Comparison of ENCODE assay signal across 8 cellular contexts in genomic region chr15:91694829-91695205, GRCh38.
A peak's percentile ranks its signal among the peaks of the same experiment; 100 is the strongest.
DNase-seq lines count a peak whose midpoint lies in the region; ATAC-seq and TF ChIP-seq lines count a peak whose summit lies in the region.

No MANE protein-coding gene starts in this region.

- in situ Hi-C loops in GM23248 (cut with MboI): no loop called here
- in situ Hi-C loops in astrocyte of the spinal cord (cut with HindIII; ENCODE audit: low sequenced_read_pairs): no loop called here
- in situ Hi-C loops in brain microvascular endothelial cell (cut with HindIII; ENCODE audit: low pct_ligation_motif_present, low sequenced_read_pairs): no loop called here

- no peaks in the 10 kb centered on the region for H3K79me2 ChIP-seq in GM23248 (ENCODE audit: insufficient read depth)

- H3K4me3 ChIP-seq in GM23248 (peak overlapping the region; percentile 54), astrocyte of the spinal cord (ENCODE audit: low read depth, low read length) (no peak overlapping the region), spleen (no peak overlapping the region), brain microvascular endothelial cell (ENCODE audit: low read depth, low read length) (no peak overlapping the region)

- no peak for TF ChIP-seq POLR2A in spleen (IDR thresholded peaks at IDR 0.05)

- TF ChIP-seq CTCF in astrocyte of the spinal cord (IDR thresholded peaks at IDR 0.05; ENCODE audit: low read depth, low read length) (no peak), spleen (IDR thresholded peaks at IDR 0.05 in 8 of 11, conservative IDR thresholded peaks at IDR 0.05 in 3 of 11) (no peak), brain microvascular endothelial cell (IDR thresholded peaks at IDR 0.05; ENCODE audit: low read depth, low read length, missing control alignments) (no peak)

- peak overlapping the region; percentile 80 for H2AFZ ChIP-seq in GM23248

- ATAC-seq in HG02884 (IDR thresholded peaks at IDR 0.05; ENCODE audit: unreplicated experiment): no peak

- 3 to 4% methylated on average over 4 of the region's 4 CpGs for WGBS in GM23248 (ENCODE audit: low coverage in 1 of 2, low lambda C conversion rate in 2 of 2, missing lambda C conversion rate in 2 of 2), 2 experiments
- 67 to 85% (median 79%) methylated on average over 4 of the region's 4 CpGs for WGBS in spleen, 5 donors

- intact Hi-C loops in spleen (cut with DNase I; ENCODE audit: low total_unique reads): no loop called here

- no peaks in the 10 kb centered on the region for H4K20me1 ChIP-seq in GM23248 (ENCODE audit: insufficient read depth)

- H3K27ac ChIP-seq in GM23248 (peak overlapping the region; percentile 87), spleen (peak overlapping the region in 6 of 8 donors; percentile 44 to 70 (median 62)), brain microvascular endothelial cell (no peak overlapping the region)

- H3K36me3 ChIP-seq in GM23248 (ENCODE audit: low read depth) (no peaks in the 10 kb centered on the region), spleen (no peaks in the 10 kb centered on the region), brain microvascular endothelial cell (replicated peaks) (no peaks in the 10 kb centered on the region)

- peak overlapping the region; percentile 63 for H3K4me2 ChIP-seq in GM23248 (ENCODE audit: unreplicated experiment)

- H3K27me3 ChIP-seq in GM23248 (replicated peaks; ENCODE audit: insufficient read depth) (no peaks in the 10 kb centered on the region), spleen (replicated peaks in 1 of 7) (no peaks in the 10 kb centered on the region), brain microvascular endothelial cell (replicated peaks) (no peaks in the 10 kb centered on the region)

- H3K9ac ChIP-seq in GM23248: peak overlapping the region; percentile 72

- peak; percentile 83 for DNase-seq in GM23248
- peak; percentile 54 for DNase-seq in astrocyte of the spinal cord (ENCODE audit: low read depth, low spot score)
- peak; percentile 39 for DNase-seq in inferior parietal cortex (ENCODE audit: extremely low spot score)
- DNase-seq in spleen: no peak
- DNase-seq in brain microvascular endothelial cell: no peak
- no peak for DNase-seq in stimulated activated CD4-positive, alpha-beta T cell treated with anti-CD3 and anti-CD28 coated beads, Interleukin-2, amount 100 ng/mL, for 48 hours
- DNase-seq in central memory CD4-positive, alpha-beta T cell: no peak

- peaks cover 16% of the 10 kb centered on the region; the same call in 1 of the 2 replicates for H3F3A ChIP-seq in GM23248 (ENCODE audit: insufficient read depth)

- H3K9me3 ChIP-seq in GM23248 (ENCODE audit: low read depth) (no peaks in the 10 kb centered on the region), spleen (no peaks in the 10 kb centered on the region)

- no peaks in the 10 kb centered on the region for H3K9me2 ChIP-seq in GM23248 (ENCODE audit: insufficient read depth)

- H3K4me1 ChIP-seq in GM23248 (ENCODE audit: insufficient read depth) (peaks cover 11% of the 10 kb centered on the region; the same call in 1 of the 2 replicates), spleen (no peaks in the 10 kb centered on the region)

Comparison
In these comparisons a context has a peak if more than half of its experiments do, and no peak if none do; other contexts are left out.
1. DNase-seq: peak in GM23248 (single experiment), astrocyte of the spinal cord (single experiment) and inferior parietal cortex (single experiment); none in spleen (single experiment), brain microvascular endothelial cell (single experiment), stimulated activated CD4-positive, alpha-beta T cell treated with anti-CD3 and anti-CD28 coated beads, Interleukin-2, amount 100 ng/mL, for 48 hours (0 of 2) and central memory CD4-positive, alpha-beta T cell (single experiment).